1 cellular context compared by ENCODE assay signal in the genomic region with DNA sequence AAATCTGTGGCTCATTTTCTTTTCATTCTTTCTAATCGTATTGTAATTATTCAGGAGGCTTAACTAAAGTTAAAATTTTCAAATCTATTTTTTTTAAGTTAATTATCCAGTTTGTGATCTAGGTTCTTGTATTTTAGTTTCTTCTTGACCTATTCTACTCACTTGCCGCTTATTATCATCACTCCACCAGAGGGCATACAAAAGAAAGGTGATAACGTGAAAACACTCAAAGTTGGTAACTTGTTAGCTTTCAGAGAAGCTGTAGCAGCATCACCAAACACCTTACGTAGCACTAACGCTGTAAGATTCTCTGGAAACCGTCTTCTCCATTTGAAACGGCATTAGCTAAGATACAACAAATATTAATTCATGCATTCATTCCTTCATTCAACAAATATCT.
TF ChIP-seq lines count a peak whose summit lies in the region.

No MANE protein-coding gene starts in this region.

TF ChIP-seq in H1, 55 proteins besides CTCF, POLR2A, EP300 and RAD21:
- TF ChIP-seq BRCA1 (IDR thresholded peaks at IDR 0.05; ENCODE audit: low read depth, low read length), result no peak
- TF ChIP-seq CBX5 (IDR thresholded peaks at IDR 0.05; ENCODE audit: low read depth, low read length), result no peak
- TF ChIP-seq CREB1 (IDR thresholded peaks at IDR 0.05), result no peak
- no peak for TF ChIP-seq GTF2F1 (IDR thresholded peaks at IDR 0.05; ENCODE audit: borderline replicate concordance, low read depth, low read length)
- no peak for TF ChIP-seq TAF1 (IDR thresholded peaks at IDR 0.05; ENCODE audit: low read depth, low read length)
- no peak for TF ChIP-seq RBBP5 (IDR thresholded peaks at IDR 0.05; ENCODE audit: borderline replicate concordance, low read depth, low read length)
- no peak for TF ChIP-seq BCL11A (IDR thresholded peaks at IDR 0.05; ENCODE audit: low read depth in 2 of 2, low read length in 2 of 2)
- TF ChIP-seq YY1 (IDR thresholded peaks at IDR 0.05; ENCODE audit: low read depth, low read length), result no peak
- TF ChIP-seq JUN (IDR thresholded peaks at IDR 0.05; ENCODE audit: low read depth, low read length), result no peak
- no peak for TF ChIP-seq HDAC6 (IDR thresholded peaks at IDR 0.05; ENCODE audit: low read depth, low read length)
- TF ChIP-seq TBP (IDR thresholded peaks at IDR 0.05; ENCODE audit: low read depth, low read length), result no peak
- TF ChIP-seq SRF (IDR thresholded peaks at IDR 0.05; ENCODE audit: low read depth, low read length), result no peak
- TF ChIP-seq SIRT6 (IDR thresholded peaks at IDR 0.05; ENCODE audit: low read length), result no peak
- TF ChIP-seq BACH1 (IDR thresholded peaks at IDR 0.05; ENCODE audit: low read length), result no peak
- no peak for TF ChIP-seq NRF1 (IDR thresholded peaks at IDR 0.05; ENCODE audit: low read depth, low read length)
- no peak for TF ChIP-seq GABPA (IDR thresholded peaks at IDR 0.05; ENCODE audit: borderline replicate concordance, insufficient read depth, low read length)
- no peak for TF ChIP-seq CTBP2 (IDR thresholded peaks at IDR 0.05; ENCODE audit: borderline replicate concordance, insufficient read depth, insufficient read length, low read length)
- no peak for TF ChIP-seq SUZ12 (IDR thresholded peaks at IDR 0.05; ENCODE audit: low read length)
